1 cellular context compared by ENCODE assay signal in the genomic region with DNA sequence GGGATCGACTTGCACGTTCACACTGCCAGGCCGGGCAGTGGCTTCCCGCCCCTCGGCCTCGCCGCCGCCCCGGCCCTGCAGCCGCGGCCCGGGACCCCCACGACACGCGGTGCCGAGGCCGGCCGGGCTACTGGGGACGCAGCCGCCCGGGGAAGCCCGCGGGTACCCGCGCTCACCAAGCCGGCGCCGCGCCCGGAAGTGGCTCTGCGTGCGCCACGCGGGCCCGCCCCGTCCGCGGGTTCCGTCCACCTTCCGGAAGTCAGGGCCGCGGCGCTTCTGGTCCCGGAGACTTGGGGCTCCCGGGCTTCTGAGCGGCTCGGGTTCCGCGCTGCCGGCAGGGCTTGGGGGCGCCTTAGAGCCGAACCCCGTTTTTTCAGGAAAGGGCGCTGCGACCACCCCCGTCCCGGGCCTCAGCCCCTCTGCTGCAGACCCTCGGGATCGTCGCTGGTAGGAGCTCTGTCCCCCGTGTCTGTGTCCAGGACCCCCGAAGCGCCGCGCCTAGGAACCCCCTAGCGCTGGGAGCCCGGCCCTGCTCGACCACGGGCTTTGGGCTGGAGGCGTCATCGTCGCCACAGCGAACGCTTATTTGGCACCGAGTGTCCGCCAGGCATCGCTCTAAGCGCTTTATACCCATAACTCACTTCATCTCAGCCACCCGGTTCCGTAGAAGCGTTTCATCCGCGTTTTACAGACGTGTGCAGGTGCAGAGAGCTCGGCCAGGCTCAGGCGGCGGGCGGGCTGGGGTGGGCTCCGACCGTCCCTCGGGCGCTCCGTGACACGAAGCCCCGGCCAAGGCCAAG.
A peak's percentile ranks its signal among the peaks of the same experiment; 100 is the strongest.
TF ChIP-seq lines count a peak whose summit lies in the region.

A gene with protein sequence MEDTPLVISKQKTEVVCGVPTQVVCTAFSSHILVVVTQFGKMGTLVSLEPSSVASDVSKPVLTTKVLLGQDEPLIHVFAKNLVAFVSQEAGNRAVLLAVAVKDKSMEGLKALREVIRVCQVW (minus strand): TSS at position 200 of the 800 bp plus-strand sequence. CDS start 693 bp downstream, outside the sequence.

TF ChIP-seq in K562, 482 proteins besides CTCF, POLR2A, EP300 and RAD21 (continued from another document and continues in another):
- TF ChIP-seq, protein P1, sequence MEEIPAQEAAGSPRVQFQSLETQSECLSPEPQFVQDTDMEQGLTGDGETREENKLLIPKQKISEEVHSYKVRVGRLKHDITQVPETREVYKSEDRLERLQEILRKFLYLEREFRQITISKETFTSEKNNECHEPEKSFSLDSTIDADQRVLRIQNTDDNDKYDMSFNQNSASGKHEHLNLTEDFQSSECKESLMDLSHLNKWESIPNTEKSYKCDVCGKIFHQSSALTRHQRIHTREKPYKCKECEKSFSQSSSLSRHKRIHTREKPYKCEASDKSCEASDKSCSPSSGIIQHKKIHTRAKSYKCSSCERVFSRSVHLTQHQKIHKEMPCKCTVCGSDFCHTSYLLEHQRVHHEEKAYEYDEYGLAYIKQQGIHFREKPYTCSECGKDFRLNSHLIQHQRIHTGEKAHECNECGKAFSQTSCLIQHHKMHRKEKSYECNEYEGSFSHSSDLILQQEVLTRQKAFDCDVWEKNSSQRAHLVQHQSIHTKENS (CRISPR knock-in tag; IDR thresholded peaks at IDR 0.05): no peak
- TF ChIP-seq, protein P2, sequence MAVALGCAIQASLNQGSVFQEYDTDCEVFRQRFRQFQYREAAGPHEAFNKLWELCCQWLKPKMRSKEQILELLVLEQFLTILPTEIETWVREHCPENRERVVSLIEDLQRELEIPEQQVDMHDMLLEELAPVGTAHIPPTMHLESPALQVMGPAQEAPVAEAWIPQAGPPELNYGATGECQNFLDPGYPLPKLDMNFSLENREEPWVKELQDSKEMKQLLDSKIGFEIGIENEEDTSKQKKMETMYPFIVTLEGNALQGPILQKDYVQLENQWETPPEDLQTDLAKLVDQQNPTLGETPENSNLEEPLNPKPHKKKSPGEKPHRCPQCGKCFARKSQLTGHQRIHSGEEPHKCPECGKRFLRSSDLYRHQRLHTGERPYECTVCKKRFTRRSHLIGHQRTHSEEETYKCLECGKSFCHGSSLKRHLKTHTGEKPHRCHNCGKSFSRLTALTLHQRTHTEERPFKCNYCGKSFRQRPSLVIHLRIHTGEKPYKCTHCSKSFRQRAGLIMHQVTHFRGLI (CRISPR knock-in tag; IDR thresholded peaks at IDR 0.05): no peak
- peak; percentile 90 for TF ChIP-seq TAF9B (IDR thresholded peaks at IDR 0.05; ENCODE audit: partially characterized antibody)
- TF ChIP-seq, protein P3, sequence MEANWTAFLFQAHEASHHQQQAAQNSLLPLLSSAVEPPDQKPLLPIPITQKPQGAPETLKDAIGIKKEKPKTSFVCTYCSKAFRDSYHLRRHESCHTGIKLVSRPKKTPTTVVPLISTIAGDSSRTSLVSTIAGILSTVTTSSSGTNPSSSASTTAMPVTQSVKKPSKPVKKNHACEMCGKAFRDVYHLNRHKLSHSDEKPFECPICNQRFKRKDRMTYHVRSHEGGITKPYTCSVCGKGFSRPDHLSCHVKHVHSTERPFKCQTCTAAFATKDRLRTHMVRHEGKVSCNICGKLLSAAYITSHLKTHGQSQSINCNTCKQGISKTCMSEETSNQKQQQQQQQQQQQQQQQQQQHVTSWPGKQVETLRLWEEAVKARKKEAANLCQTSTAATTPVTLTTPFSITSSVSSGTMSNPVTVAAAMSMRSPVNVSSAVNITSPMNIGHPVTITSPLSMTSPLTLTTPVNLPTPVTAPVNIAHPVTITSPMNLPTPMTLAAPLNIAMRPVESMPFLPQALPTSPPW (CRISPR knock-in tag; IDR thresholded peaks at IDR 0.05): peak; percentile 51
- peak; percentile 56 for TF ChIP-seq CCNT2 (IDR thresholded peaks at IDR 0.05; ENCODE audit: borderline replicate concordance, extremely low read depth, insufficient read length, low read depth, low read length)
- TF ChIP-seq, protein P4, sequence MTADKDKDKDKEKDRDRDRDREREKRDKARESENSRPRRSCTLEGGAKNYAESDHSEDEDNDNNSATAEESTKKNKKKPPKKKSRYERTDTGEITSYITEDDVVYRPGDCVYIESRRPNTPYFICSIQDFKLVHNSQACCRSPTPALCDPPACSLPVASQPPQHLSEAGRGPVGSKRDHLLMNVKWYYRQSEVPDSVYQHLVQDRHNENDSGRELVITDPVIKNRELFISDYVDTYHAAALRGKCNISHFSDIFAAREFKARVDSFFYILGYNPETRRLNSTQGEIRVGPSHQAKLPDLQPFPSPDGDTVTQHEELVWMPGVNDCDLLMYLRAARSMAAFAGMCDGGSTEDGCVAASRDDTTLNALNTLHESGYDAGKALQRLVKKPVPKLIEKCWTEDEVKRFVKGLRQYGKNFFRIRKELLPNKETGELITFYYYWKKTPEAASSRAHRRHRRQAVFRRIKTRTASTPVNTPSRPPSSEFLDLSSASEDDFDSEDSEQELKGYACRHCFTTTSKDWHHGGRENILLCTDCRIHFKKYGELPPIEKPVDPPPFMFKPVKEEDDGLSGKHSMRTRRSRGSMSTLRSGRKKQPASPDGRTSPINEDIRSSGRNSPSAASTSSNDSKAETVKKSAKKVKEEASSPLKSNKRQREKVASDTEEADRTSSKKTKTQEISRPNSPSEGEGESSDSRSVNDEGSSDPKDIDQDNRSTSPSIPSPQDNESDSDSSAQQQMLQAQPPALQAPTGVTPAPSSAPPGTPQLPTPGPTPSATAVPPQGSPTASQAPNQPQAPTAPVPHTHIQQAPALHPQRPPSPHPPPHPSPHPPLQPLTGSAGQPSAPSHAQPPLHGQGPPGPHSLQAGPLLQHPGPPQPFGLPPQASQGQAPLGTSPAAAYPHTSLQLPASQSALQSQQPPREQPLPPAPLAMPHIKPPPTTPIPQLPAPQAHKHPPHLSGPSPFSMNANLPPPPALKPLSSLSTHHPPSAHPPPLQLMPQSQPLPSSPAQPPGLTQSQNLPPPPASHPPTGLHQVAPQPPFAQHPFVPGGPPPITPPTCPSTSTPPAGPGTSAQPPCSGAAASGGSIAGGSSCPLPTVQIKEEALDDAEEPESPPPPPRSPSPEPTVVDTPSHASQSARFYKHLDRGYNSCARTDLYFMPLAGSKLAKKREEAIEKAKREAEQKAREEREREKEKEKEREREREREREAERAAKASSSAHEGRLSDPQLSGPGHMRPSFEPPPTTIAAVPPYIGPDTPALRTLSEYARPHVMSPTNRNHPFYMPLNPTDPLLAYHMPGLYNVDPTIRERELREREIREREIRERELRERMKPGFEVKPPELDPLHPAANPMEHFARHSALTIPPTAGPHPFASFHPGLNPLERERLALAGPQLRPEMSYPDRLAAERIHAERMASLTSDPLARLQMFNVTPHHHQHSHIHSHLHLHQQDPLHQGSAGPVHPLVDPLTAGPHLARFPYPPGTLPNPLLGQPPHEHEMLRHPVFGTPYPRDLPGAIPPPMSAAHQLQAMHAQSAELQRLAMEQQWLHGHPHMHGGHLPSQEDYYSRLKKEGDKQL (CRISPR knock-in tag; IDR thresholded peaks at IDR 0.05; ENCODE audit: borderline replicate concordance): no peak
- no peak for TF ChIP-seq SETDB1 (IDR thresholded peaks at IDR 0.05; ENCODE audit: low read length)
- peak; percentile 97 for TF ChIP-seq FIP1L1 (IDR thresholded peaks at IDR 0.05; ENCODE audit: low read depth, low read length, poor library complexity, severe bottlenecking)
- TF ChIP-seq PURB (CRISPR knock-in tag; IDR thresholded peaks at IDR 0.05; ENCODE audit: low read depth): no peak
- TF ChIP-seq SAFB2 (IDR thresholded peaks at IDR 0.05; ENCODE audit: borderline replicate concordance, low read depth, low read length, severe bottlenecking): no peak
- TF ChIP-seq ARID1B (IDR thresholded peaks at IDR 0.05): no peak
- TF ChIP-seq CBFA2T3 (IDR thresholded peaks at IDR 0.05): no peak
- TF ChIP-seq SMAD3 (CRISPR knock-in tag; conservative IDR thresholded peaks at IDR 0.05): peak; percentile 82; the same call in 1 of the 2 replicates
- TF ChIP-seq, protein P5, sequence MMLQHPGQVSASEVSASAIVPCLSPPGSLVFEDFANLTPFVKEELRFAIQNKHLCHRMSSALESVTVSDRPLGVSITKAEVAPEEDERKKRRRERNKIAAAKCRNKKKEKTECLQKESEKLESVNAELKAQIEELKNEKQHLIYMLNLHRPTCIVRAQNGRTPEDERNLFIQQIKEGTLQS (IDR thresholded peaks at IDR 0.05): peak; percentile 37
- TF ChIP-seq, protein P5 (CRISPR knock-in tag; conservative IDR thresholded peaks at IDR 0.05): peak; percentile 53; the same call in 1 of the 2 replicates
- no peak for TF ChIP-seq BRF1 (IDR thresholded peaks at IDR 0.05; ENCODE audit: borderline replicate concordance, extremely low read depth, insufficient read length)
- TF ChIP-seq ZNF444 (CRISPR knock-in tag; IDR thresholded peaks at IDR 0.05): no peak
- no peak for TF ChIP-seq BDP1 (IDR thresholded peaks at IDR 0.05; ENCODE audit: insufficient read depth, insufficient read length)
- no peak for TF ChIP-seq SRF (CRISPR knock-in tag; IDR thresholded peaks at IDR 0.05)
- TF ChIP-seq, protein P6, sequence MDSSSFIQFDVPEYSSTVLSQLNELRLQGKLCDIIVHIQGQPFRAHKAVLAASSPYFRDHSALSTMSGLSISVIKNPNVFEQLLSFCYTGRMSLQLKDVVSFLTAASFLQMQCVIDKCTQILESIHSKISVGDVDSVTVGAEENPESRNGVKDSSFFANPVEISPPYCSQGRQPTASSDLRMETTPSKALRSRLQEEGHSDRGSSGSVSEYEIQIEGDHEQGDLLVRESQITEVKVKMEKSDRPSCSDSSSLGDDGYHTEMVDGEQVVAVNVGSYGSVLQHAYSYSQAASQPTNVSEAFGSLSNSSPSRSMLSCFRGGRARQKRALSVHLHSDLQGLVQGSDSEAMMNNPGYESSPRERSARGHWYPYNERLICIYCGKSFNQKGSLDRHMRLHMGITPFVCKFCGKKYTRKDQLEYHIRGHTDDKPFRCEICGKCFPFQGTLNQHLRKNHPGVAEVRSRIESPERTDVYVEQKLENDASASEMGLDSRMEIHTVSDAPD (CRISPR knock-in tag; IDR thresholded peaks at IDR 0.05): no peak
- TF ChIP-seq ZBTB17 (CRISPR knock-in tag; IDR thresholded peaks at IDR 0.05): peak; percentile 65; the same call in 1 of the 2 replicates
- 0 out of 2 replicates have a peak, but pooled peaks have one; percentile 23 for TF ChIP-seq CHD2 (IDR thresholded peaks at IDR 0.05; ENCODE audit: low read depth, low read length)
- no peak for TF ChIP-seq KAT8 (IDR thresholded peaks at IDR 0.05; ENCODE audit: low read depth)
- TF ChIP-seq ZFP36 (IDR thresholded peaks at IDR 0.05; ENCODE audit: low read depth, low read length, partially characterized antibody): no peak
- no peak for TF ChIP-seq ZFP1 (CRISPR knock-in tag; IDR thresholded peaks at IDR 0.05)
- TF ChIP-seq ZNF212 (CRISPR knock-in tag; IDR thresholded peaks at IDR 0.05): no peak
- TF ChIP-seq MAZ (CRISPR knock-in tag; conservative IDR thresholded peaks at IDR 0.05 in 1 of 2, IDR thresholded peaks at IDR 0.05 in 1 of 2): peak; percentile 91 to 93
- TF ChIP-seq, protein P7, sequence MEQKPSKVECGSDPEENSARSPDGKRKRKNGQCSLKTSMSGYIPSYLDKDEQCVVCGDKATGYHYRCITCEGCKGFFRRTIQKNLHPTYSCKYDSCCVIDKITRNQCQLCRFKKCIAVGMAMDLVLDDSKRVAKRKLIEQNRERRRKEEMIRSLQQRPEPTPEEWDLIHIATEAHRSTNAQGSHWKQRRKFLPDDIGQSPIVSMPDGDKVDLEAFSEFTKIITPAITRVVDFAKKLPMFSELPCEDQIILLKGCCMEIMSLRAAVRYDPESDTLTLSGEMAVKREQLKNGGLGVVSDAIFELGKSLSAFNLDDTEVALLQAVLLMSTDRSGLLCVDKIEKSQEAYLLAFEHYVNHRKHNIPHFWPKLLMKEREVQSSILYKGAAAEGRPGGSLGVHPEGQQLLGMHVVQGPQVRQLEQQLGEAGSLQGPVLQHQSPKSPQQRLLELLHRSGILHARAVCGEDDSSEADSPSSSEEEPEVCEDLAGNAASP (IDR thresholded peaks at IDR 0.05): no peak
- TF ChIP-seq MXI1 (IDR thresholded peaks at IDR 0.05; ENCODE audit: low read depth, low read length): peak; percentile 30
- TF ChIP-seq, protein P8, sequence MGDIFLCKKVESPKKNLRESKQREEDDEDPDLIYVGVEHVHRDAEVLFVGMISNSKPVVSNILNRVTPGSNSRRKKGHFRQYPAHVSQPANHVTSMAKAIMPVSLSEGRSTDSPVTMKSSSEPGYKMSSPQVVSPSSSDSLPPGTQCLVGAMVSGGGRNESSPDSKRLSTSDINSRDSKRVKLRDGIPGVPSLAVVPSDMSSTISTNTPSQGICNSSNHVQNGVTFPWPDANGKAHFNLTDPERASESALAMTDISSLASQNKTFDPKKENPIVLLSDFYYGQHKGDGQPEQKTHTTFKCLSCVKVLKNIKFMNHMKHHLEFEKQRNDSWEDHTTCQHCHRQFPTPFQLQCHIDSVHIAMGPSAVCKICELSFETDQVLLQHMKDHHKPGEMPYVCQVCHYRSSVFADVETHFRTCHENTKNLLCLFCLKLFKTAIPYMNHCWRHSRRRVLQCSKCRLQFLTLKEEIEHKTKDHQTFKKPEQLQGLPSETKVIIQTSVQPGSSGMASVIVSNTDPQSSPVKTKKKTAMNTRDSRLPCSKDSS (IDR thresholded peaks at IDR 0.05; ENCODE audit: low read depth, partially characterized antibody): no peak
- TF ChIP-seq CHD1 (IDR thresholded peaks at IDR 0.05; ENCODE audit: low read length): peak; percentile 12
- TF ChIP-seq HMG20A (CRISPR knock-in tag; conservative IDR thresholded peaks at IDR 0.05): no peak
- TF ChIP-seq, protein P9, sequence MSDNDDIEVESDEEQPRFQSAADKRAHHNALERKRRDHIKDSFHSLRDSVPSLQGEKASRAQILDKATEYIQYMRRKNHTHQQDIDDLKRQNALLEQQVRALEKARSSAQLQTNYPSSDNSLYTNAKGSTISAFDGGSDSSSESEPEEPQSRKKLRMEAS (CRISPR knock-in tag; IDR thresholded peaks at IDR 0.05): peak; percentile 60
- TF ChIP-seq, protein P10, sequence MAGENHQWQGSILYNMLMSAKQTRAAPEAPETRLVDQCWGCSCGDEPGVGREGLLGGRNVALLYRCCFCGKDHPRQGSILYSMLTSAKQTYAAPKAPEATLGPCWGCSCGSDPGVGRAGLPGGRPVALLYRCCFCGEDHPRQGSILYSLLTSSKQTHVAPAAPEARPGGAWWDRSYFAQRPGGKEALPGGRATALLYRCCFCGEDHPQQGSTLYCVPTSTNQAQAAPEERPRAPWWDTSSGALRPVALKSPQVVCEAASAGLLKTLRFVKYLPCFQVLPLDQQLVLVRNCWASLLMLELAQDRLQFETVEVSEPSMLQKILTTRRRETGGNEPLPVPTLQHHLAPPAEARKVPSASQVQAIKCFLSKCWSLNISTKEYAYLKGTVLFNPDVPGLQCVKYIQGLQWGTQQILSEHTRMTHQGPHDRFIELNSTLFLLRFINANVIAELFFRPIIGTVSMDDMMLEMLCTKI (IDR thresholded peaks at IDR 0.05; ENCODE audit: partially characterized antibody): no peak
- TF ChIP-seq, protein P11, sequence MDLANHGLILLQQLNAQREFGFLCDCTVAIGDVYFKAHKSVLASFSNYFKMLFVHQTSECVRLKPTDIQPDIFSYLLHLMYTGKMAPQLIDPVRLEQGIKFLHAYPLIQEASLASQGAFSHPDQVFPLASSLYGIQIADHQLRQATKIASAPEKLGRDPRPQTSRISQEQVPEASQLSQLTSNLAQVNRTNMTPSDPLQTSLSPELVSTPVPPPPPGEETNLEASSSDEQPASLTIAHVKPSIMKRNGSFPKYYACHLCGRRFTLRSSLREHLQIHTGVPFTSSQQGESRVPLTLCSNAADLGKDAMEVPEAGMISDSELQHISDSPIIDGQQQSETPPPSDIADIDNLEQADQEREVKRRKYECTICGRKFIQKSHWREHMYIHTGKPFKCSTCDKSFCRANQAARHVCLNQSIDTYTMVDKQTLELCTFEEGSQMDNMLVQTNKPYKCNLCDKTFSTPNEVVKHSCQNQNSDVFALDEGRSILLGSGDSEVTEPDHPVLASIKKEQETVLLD (IDR thresholded peaks at IDR 0.05): peak; percentile 59; the same call in 1 of the 2 replicates
- no peak for TF ChIP-seq ZNF324 (CRISPR knock-in tag; IDR thresholded peaks at IDR 0.05)
- TF ChIP-seq ADNP (tag; IDR thresholded peaks at IDR 0.05): no peak; the same call in 1 of the 2 replicates
- TF ChIP-seq TARDBP (IDR thresholded peaks at IDR 0.05): no peak
